In genomic region chr10:127945948-127946347, GRCh38 we compare ENCODE assay signal across 21 cellular contexts. TPM values are rescaled to one million over a fixed set of nuclear protein-coding genes. Genes with fewer than 3 reads are reported as not detected.
DNase-seq lines count a peak whose midpoint lies in the region; ATAC-seq, FAIRE-seq and TF ChIP-seq lines count a peak whose summit lies in the region.
"Had no signal": no experiment of that assay in that cellular context is flagged by ENCODE, and none has a peak within 500 bp of the region (broad histone marks: within the 10 kb centered on the region; RNA-seq: fewer than 3 reads in every experiment).

No MANE protein-coding gene starts in this region.

- H3K4me3 Mint-ChIP-seq in activated CD8-positive, alpha-beta T cell treated with anti-CD3 and anti-CD28 coated beads for 36 hours: no peak overlapping the region
- no peak overlapping the region for H3K4me3 Mint-ChIP-seq in activated CD8-positive, alpha-beta T cell treated with anti-CD3 and anti-CD28 coated beads, Interleukin-2, amount 10 ng/mL, durations not matched to agents 7 days and 5 days
- peak overlapping the region in 2 of 8 donors; percentile 4 to 31 for H3K4me3 Mint-ChIP-seq in naive B cell
- H3K4me3 Mint-ChIP-seq: CD8-positive, alpha-beta memory T cell; HFFc6 had no signal

- peak; percentile 20 for ATAC-seq in activated CD8-positive, alpha-beta T cell treated with anti-CD3 and anti-CD28 coated beads for 36 hours
- ATAC-seq in activated CD8-positive, alpha-beta T cell treated with anti-CD3 and anti-CD28 coated beads, Interleukin-2, amount 10 ng/mL, durations not matched to agents 7 days and 5 days: no peak
- ATAC-seq in GM18867 (IDR thresholded peaks at IDR 0.05; ENCODE audit: unreplicated experiment) (peak; percentile 17), naive B cell (ENCODE audit: low read depth in 2 of 2) (no peak), GM19397 (IDR thresholded peaks at IDR 0.05; ENCODE audit: unreplicated experiment) (no peak)
- ATAC-seq: A549 had no signal

- no peak for DNase-seq in activated CD8-positive, alpha-beta T cell treated with anti-CD3 and anti-CD28 coated beads for 36 hours
- no peak for DNase-seq in activated CD8-positive, alpha-beta T cell treated with anti-CD3 and anti-CD28 coated beads, Interleukin-2, amount 10 ng/mL, durations not matched to agents 7 days and 5 days
- no peak for DNase-seq in RWPE1 (ENCODE audit: low spot score)
- no peak for DNase-seq in naive B cell
- DNase-seq in GM19239 (ENCODE audit: insufficient read length, low spot score): no peak
- DNase-seq in islet precursor cell: no peak
- DNase-seq: CD8-positive, alpha-beta memory T cell; erythroblast; HFFc6; KBM-7; NCI-H1092; NCI-H2081; NCI-H510A treated with DMSO at 0.1 percent for 48 hours; spleen; uterus had no signal

- POLR2A ChIA-PET in activated CD8-positive, alpha-beta T cell treated with anti-CD3 and anti-CD28 coated beads for 36 hours (lab: Charles Lee): interaction anchor here (1.1 kb wide), 1 partner anchor 23 kb away, joined by 3 read pairs; no protein-coding TSS in a partner anchor
- POLR2A ChIA-PET in activated CD8-positive, alpha-beta T cell treated with anti-CD3 and anti-CD28 coated beads, Interleukin-2, amount 10 ng/mL, durations not matched to agents 7 days and 5 days (lab: Charles Lee): interaction anchor here (0.9 kb wide), 1 partner anchor 67 kb away, joined by 3 read pairs; no protein-coding TSS in a partner anchor
- POLR2A ChIA-PET in RWPE1 (lab: Yijun Ruan, JAX; ENCODE audit: low non-redundant PET): no interaction called here

- no peak for FAIRE-seq in GM19239 (lab: Jason Lieb, UNC)
- FAIRE-seq: A549, frontal cortex had no signal

- H3K9me3 Mint-ChIP-seq in activated CD8-positive, alpha-beta T cell treated with anti-CD3 and anti-CD28 coated beads for 36 hours: no peaks in the 10 kb centered on the region
- no peaks in the 10 kb centered on the region for H3K9me3 Mint-ChIP-seq in activated CD8-positive, alpha-beta T cell treated with anti-CD3 and anti-CD28 coated beads, Interleukin-2, amount 10 ng/mL, durations not matched to agents 7 days and 5 days (ENCODE audit: insufficient read depth)
- peaks cover 0 to 7% (median 0%) of the 10 kb centered on the region in 7 donors for H3K9me3 Mint-ChIP-seq in naive B cell
- H3K9me3 Mint-ChIP-seq: CD8-positive, alpha-beta memory T cell had no signal

- peak overlapping the region; percentile 70 for H3K27ac ChIP-seq in RWPE1
- H3K27ac ChIP-seq: A549, SJSA1, uterus had no signal

- no peaks in the 10 kb centered on the region for H3K36me3 Mint-ChIP-seq in activated CD8-positive, alpha-beta T cell treated with anti-CD3 and anti-CD28 coated beads for 36 hours (ENCODE audit: low read depth)
- no peaks in the 10 kb centered on the region for H3K36me3 Mint-ChIP-seq in activated CD8-positive, alpha-beta T cell treated with anti-CD3 and anti-CD28 coated beads, Interleukin-2, amount 10 ng/mL, durations not matched to agents 7 days and 5 days (ENCODE audit: low read depth)
- H3K36me3 Mint-ChIP-seq in naive B cell: no peaks in the 10 kb centered on the region
- H3K36me3 Mint-ChIP-seq: CD8-positive, alpha-beta memory T cell had no signal

- peaks cover 13% of the 10 kb centered on the region for H3K4me1 Mint-ChIP-seq in activated CD8-positive, alpha-beta T cell treated with anti-CD3 and anti-CD28 coated beads for 36 hours (ENCODE audit: low read depth)
- H3K4me1 Mint-ChIP-seq in activated CD8-positive, alpha-beta T cell treated with anti-CD3 and anti-CD28 coated beads, Interleukin-2, amount 10 ng/mL, durations not matched to agents 7 days and 5 days (ENCODE audit: low read depth): no peaks in the 10 kb centered on the region
- H3K4me1 Mint-ChIP-seq in naive B cell: peaks cover 14 to 17% (median 17%) of the 10 kb centered on the region in 3 donors

- intact Hi-C loops in activated CD8-positive, alpha-beta T cell treated with anti-CD3 and anti-CD28 coated beads for 36 hours (cut with micrococcal nuclease): no loop called here

- no peak overlapping the region for H3K27ac Mint-ChIP-seq in activated CD8-positive, alpha-beta T cell treated with anti-CD3 and anti-CD28 coated beads for 36 hours
- H3K27ac Mint-ChIP-seq in activated CD8-positive, alpha-beta T cell treated with anti-CD3 and anti-CD28 coated beads, Interleukin-2, amount 10 ng/mL, durations not matched to agents 7 days and 5 days: no peak overlapping the region
- H3K27ac Mint-ChIP-seq in naive B cell: peak overlapping the region in 4 of 6 donors; percentile 10 to 67 (median 30)
- H3K27ac Mint-ChIP-seq: HFFc6 had no signal

- no peak for TF ChIP-seq CTCF in activated CD8-positive, alpha-beta T cell treated with anti-CD3 and anti-CD28 coated beads for 36 hours (IDR thresholded peaks at IDR 0.05)
- TF ChIP-seq CTCF in RWPE1 (conservative IDR thresholded peaks at IDR 0.05; ENCODE audit: low read depth): no peak

- CTCF ChIA-PET in activated CD8-positive, alpha-beta T cell treated with anti-CD3 and anti-CD28 coated beads for 36 hours (lab: Charles Lee): no interaction called here
- CTCF ChIA-PET in activated CD8-positive, alpha-beta T cell treated with anti-CD3 and anti-CD28 coated beads, Interleukin-2, amount 10 ng/mL, durations not matched to agents 7 days and 5 days (lab: Charles Lee): no interaction called here
- CTCF ChIA-PET in RWPE1 (lab: Yijun Ruan, JAX): interaction anchor here (1.0 kb wide), 1 partner anchor 66 kb away, joined by 3 read pairs; no protein-coding TSS in a partner anchor

- H3K27me3 Mint-ChIP-seq in activated CD8-positive, alpha-beta T cell treated with anti-CD3 and anti-CD28 coated beads for 36 hours: no peaks in the 10 kb centered on the region
- no peaks in the 10 kb centered on the region for H3K27me3 Mint-ChIP-seq in activated CD8-positive, alpha-beta T cell treated with anti-CD3 and anti-CD28 coated beads, Interleukin-2, amount 10 ng/mL, durations not matched to agents 7 days and 5 days (ENCODE audit: low read depth)
- peaks cover 6 to 32% (median 14%) of the 10 kb centered on the region in 3 donors for H3K27me3 Mint-ChIP-seq in naive B cell

RNA-seq across cellular contexts. Expression of gene PTPRE, which starts 39.0 kb away (rescaled TPM):
- total RNA-seq in activated CD8-positive, alpha-beta T cell treated with anti-CD3 and anti-CD28 coated beads for 36 hours: 10 to 100 TPM; 19.9 to 22.3 TPM
- 10 to 100 TPM; 21.4 to 24.5 TPM for total RNA-seq in activated CD8-positive, alpha-beta T cell treated with anti-CD3 and anti-CD28 coated beads, Interleukin-2, amount 10 ng/mL, durations not matched to agents 7 days and 5 days
- 10 to 100 TPM in 3 of 6 donors, 1 to 10 TPM in 3; 6.0 to 15.9 (median 9.9) TPM for polyA plus RNA-seq in naive B cell (ENCODE audit: low read depth in 6 of 6)

RNA-seq across cellular contexts. Expression of gene CLRN3, which starts 53.2 kb away (rescaled TPM):
- total RNA-seq in activated CD8-positive, alpha-beta T cell treated with anti-CD3 and anti-CD28 coated beads for 36 hours: not detected
- not detected for total RNA-seq in activated CD8-positive, alpha-beta T cell treated with anti-CD3 and anti-CD28 coated beads, Interleukin-2, amount 10 ng/mL, durations not matched to agents 7 days and 5 days
- not detected for polyA plus RNA-seq in naive B cell (ENCODE audit: low read depth in 6 of 6)
- total RNA-seq: CD8-positive, alpha-beta memory T cell; frontal cortex; HFFc6; SJSA1; uterus had no signal
- polyA plus RNA-seq: adrenal gland; CD8-positive, alpha-beta memory T cell had no signal

Comparison
In these comparisons a context has a peak if more than half of its experiments do, and no peak if none do; other contexts are left out.
1. ATAC-seq: peak in activated CD8-positive, alpha-beta T cell treated with anti-CD3 and anti-CD28 coated beads for 36 hours (single experiment) and GM18867 (single experiment); none in activated CD8-positive, alpha-beta T cell treated with anti-CD3 and anti-CD28 coated beads, Interleukin-2, amount 10 ng/mL, durations not matched to agents 7 days and 5 days (single experiment), naive B cell (0 of 2) and GM19397 (single experiment).
2. H3K27ac Mint-ChIP-seq: peak in naive B cell (4 of 6); none in activated CD8-positive, alpha-beta T cell treated with anti-CD3 and anti-CD28 coated beads for 36 hours (single experiment) and activated CD8-positive, alpha-beta T cell treated with anti-CD3 and anti-CD28 coated beads, Interleukin-2, amount 10 ng/mL, durations not matched to agents 7 days and 5 days (single experiment).